ENCODE assay signal across 9 cellular contexts in the genomic region with DNA sequence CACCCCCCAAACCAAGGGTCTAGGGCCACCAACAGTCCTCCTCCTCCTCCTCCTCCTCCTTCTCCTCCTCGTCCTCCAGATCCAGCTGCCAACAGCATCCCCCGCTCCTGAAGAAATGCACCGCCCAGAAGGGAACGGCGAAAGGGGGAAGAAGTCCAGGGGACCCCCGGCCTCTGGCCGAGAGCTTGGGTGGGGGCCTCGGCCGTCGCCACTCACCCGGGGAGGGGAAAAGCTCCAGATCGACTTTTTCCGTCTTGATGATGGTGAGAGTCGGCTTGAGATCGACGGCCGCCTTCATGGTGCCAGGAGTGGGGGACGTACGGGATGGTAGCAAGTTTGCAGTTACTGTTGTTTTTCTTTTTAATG.
A peak's percentile ranks its signal among the peaks of the same experiment; 100 is the strongest.
DNase-seq lines count a peak whose midpoint lies in the region; ATAC-seq, FAIRE-seq and TF ChIP-seq lines count a peak whose summit lies in the region.
"Had no signal": no experiment of that assay in that cellular context is flagged by ENCODE, and none has a peak within 500 bp of the region (broad histone marks: within the 10 kb centered on the region; RNA-seq: fewer than 3 reads in every experiment).

No MANE protein-coding gene starts in this region.

- peak overlapping the region; percentile 98 for H3K4me3 Mint-ChIP-seq in T-helper 1 cell treated with Interleukin-12 subunit alpha and Interleukin-12 subunit beta and Interleukin-4 antibody, amounts not matched to agents 30 μg/mL and 1 μg/mL, for 36 hours
- peak overlapping the region; percentile 97 for H3K4me3 Mint-ChIP-seq in activated CD4-positive, alpha-beta memory T cell treated with anti-CD3 and anti-CD28 coated beads, Interleukin-2, amount 10 ng/mL, durations not matched to agents 7 days and 5 days

- H3K27ac ChIP-seq in psoas muscle = peak overlapping the region; percentile 93

- POLR2A ChIA-PET in activated CD4-positive, alpha-beta memory T cell treated with anti-CD3 and anti-CD28 coated beads, Interleukin-2, amount 10 ng/mL, durations not matched to agents 7 days and 5 days (lab: Charles Lee) = interaction anchor here (0.9 to 31.4 kb wide), 21 partner anchors 14 to 482 kb away, joined by 3 to 1025 read pairs (median 9); partner anchors contain the start of gene FLI1

- DNase-seq in T-helper 1 cell (no peak), germinal center (ENCODE audit: low spot score) (peak; percentile 27), psoas muscle (peak in 1 of 2 donors; percentile 63), GM12892 (ENCODE audit: insufficient read length) (no peak), hippocampal formation (lab: John Stamatoyannopoulos, UW) (no peak)
- DNase-seq in activated CD4-positive, alpha-beta memory T cell treated with anti-CD3 and anti-CD28 coated beads, Interleukin-2, amount 10 ng/mL, durations not matched to agents 7 days and 5 days = no peak

- no peaks in the 10 kb centered on the region for H3K27me3 Mint-ChIP-seq in T-helper 1 cell treated with Interleukin-12 subunit alpha and Interleukin-12 subunit beta and Interleukin-4 antibody, amounts not matched to agents 30 μg/mL and 1 μg/mL, for 36 hours (ENCODE audit: low read depth)
- H3K27me3 Mint-ChIP-seq in activated CD4-positive, alpha-beta memory T cell treated with anti-CD3 and anti-CD28 coated beads, Interleukin-2, amount 10 ng/mL, durations not matched to agents 7 days and 5 days = no peaks in the 10 kb centered on the region

- peaks cover 23% of the 10 kb centered on the region for H3K4me1 ChIP-seq in psoas muscle

- H3K9me3 Mint-ChIP-seq in T-helper 1 cell treated with Interleukin-12 subunit alpha and Interleukin-12 subunit beta and Interleukin-4 antibody, amounts not matched to agents 30 μg/mL and 1 μg/mL, for 36 hours = no peaks in the 10 kb centered on the region
- H3K9me3 Mint-ChIP-seq in activated CD4-positive, alpha-beta memory T cell treated with anti-CD3 and anti-CD28 coated beads, Interleukin-2, amount 10 ng/mL, durations not matched to agents 7 days and 5 days = no peaks in the 10 kb centered on the region

- peaks cover 46% of the 10 kb centered on the region for H3K36me3 Mint-ChIP-seq in T-helper 1 cell treated with Interleukin-12 subunit alpha and Interleukin-12 subunit beta and Interleukin-4 antibody, amounts not matched to agents 30 μg/mL and 1 μg/mL, for 36 hours (ENCODE audit: low read depth)
- H3K36me3 Mint-ChIP-seq in activated CD4-positive, alpha-beta memory T cell treated with anti-CD3 and anti-CD28 coated beads, Interleukin-2, amount 10 ng/mL, durations not matched to agents 7 days and 5 days (ENCODE audit: low read depth) = peaks cover 50% of the 10 kb centered on the region

- H3K27me3 ChIP-seq in psoas muscle (ENCODE audit: insufficient read depth in 3 of 3, low read length in 2 of 3) = no peaks in the 10 kb centered on the region

- no peak for FAIRE-seq in GM12892 (lab: Jason Lieb, UNC)
- FAIRE-seq: G401.6 had no signal

- WGBS in psoas muscle, 3 donors = 1 to 2% (median 1%) methylated on average over 17 to 19 of the region's 19 CpGs

- intact Hi-C loops in psoas muscle (cut with DNase I) = no loop called here

- peak overlapping the region; percentile 91 for H3K27ac Mint-ChIP-seq in T-helper 1 cell treated with Interleukin-12 subunit alpha and Interleukin-12 subunit beta and Interleukin-4 antibody, amounts not matched to agents 30 μg/mL and 1 μg/mL, for 36 hours
- H3K27ac Mint-ChIP-seq in activated CD4-positive, alpha-beta memory T cell treated with anti-CD3 and anti-CD28 coated beads, Interleukin-2, amount 10 ng/mL, durations not matched to agents 7 days and 5 days = peak overlapping the region; percentile 88

- no peak; the same call in none of the 2 replicates for TF ChIP-seq POLR2A in GM12892 (IDR thresholded peaks at IDR 0.05; ENCODE audit: low read depth, low read length)

- peak; percentile 0 to 13 (median 0) for ATAC-seq in psoas muscle
- no peak for ATAC-seq in GM19328 (IDR thresholded peaks at IDR 0.05; ENCODE audit: unreplicated experiment)

- CTCF ChIA-PET in activated CD4-positive, alpha-beta memory T cell treated with anti-CD3 and anti-CD28 coated beads, Interleukin-2, amount 10 ng/mL, durations not matched to agents 7 days and 5 days (lab: Charles Lee) = interaction anchor here (0.7 to 8.4 kb wide), 8 partner anchors 11 to 232 kb away, joined by 3 to 110 read pairs (median 13); no protein-coding TSS in a partner anchor

- peak overlapping the region; percentile 88 for H3K4me3 ChIP-seq in psoas muscle

- TF ChIP-seq CTCF in psoas muscle (IDR thresholded peaks at IDR 0.05) = no peak

- no peaks in the 10 kb centered on the region for H3K36me3 ChIP-seq in psoas muscle (ENCODE audit: insufficient read depth in 1 of 2, low read depth in 1 of 2)

- H3K9me3 ChIP-seq in psoas muscle = no peaks in the 10 kb centered on the region

- peaks cover 40% of the 10 kb centered on the region for H3K4me1 Mint-ChIP-seq in T-helper 1 cell treated with Interleukin-12 subunit alpha and Interleukin-12 subunit beta and Interleukin-4 antibody, amounts not matched to agents 30 μg/mL and 1 μg/mL, for 36 hours (ENCODE audit: low read depth)
- peaks cover 43% of the 10 kb centered on the region for H3K4me1 Mint-ChIP-seq in activated CD4-positive, alpha-beta memory T cell treated with anti-CD3 and anti-CD28 coated beads, Interleukin-2, amount 10 ng/mL, durations not matched to agents 7 days and 5 days
